Comparison of ENCODE assay signal across 8 cellular contexts in genomic region chr14:60734465-60735242, GRCh38. TPM values are rescaled to one million over a fixed set of nuclear protein-coding genes. Genes with fewer than 3 reads are reported as not detected.
A peak's percentile ranks its signal among the peaks of the same experiment; 100 is the strongest.
DNase-seq lines count a peak whose midpoint lies in the region; ATAC-seq and TF ChIP-seq lines count a peak whose summit lies in the region.

TSS of gene MNAT1 (plus strand) at chr14:60734761. CDS start at chr14:60734863, 102 bp downstream.

- peak within 1 kb of the TSS; percentile 83 for H3K27ac Mint-ChIP-seq in activated T-helper 2 cell treated with anti-CD3 and anti-CD28 coated beads, Interferon-gamma antibody, Interleukin-2, Interleukin-4, amounts not matched to agents 10 μg/mL and 5 μg/mL and 100 μg/mL, durations not matched to agents 14 hours and 24 hours and 36 hours
- peak within 1 kb of the TSS; percentile 98 for H3K27ac Mint-ChIP-seq in neural progenitor cell

- peak within 1 kb of the TSS; percentile 84 for H3K4me2 ChIP-seq in DND-41 (ENCODE audit: insufficient read depth, low read length)
- H3K4me2 ChIP-seq in KMS-11: peak within 1 kb of the TSS; percentile 73
- H3K4me2 ChIP-seq in neural progenitor cell: peak within 1 kb of the TSS; percentile 97

- ATAC-seq in DND-41 (ENCODE audit: insufficient read depth, low read depth): peak; percentile 97
- ATAC-seq in GM21737 (IDR thresholded peaks at IDR 0.05; ENCODE audit: unreplicated experiment): peak; percentile 93

- peaks cover 21% of the 10 kb centered on the region for H3K4me1 ChIP-seq in DND-41 (ENCODE audit: insufficient read depth, low read length)
- peaks cover 16% of the 10 kb centered on the region for H3K4me1 ChIP-seq in KMS-11 (ENCODE audit: low read depth, poor library complexity, severe bottlenecking)
- peaks cover 11% of the 10 kb centered on the region for H3K4me1 ChIP-seq in neural progenitor cell

- H2AFZ ChIP-seq in DND-41 (ENCODE audit: low read depth, low read length) (peak within 1 kb of the TSS; percentile 96), KMS-11 (ENCODE audit: low read depth) (peak within 1 kb of the TSS; percentile 83), neural progenitor cell (replicated peaks) (peak within 1 kb of the TSS; percentile 96)

- peak within 1 kb of the TSS; percentile 80 for H3K9ac ChIP-seq in DND-41 (ENCODE audit: low read depth, low read length)
- peak within 1 kb of the TSS; percentile 83; the same call in 1 of the 2 replicates for H3K9ac ChIP-seq in KMS-11
- peak within 1 kb of the TSS; percentile 92 for H3K9ac ChIP-seq in neural progenitor cell

- peaks cover 5% of the 10 kb centered on the region for H3K9me3 Mint-ChIP-seq in activated T-helper 2 cell treated with anti-CD3 and anti-CD28 coated beads, Interferon-gamma antibody, Interleukin-2, Interleukin-4, amounts not matched to agents 10 μg/mL and 5 μg/mL and 100 μg/mL, durations not matched to agents 14 hours and 24 hours and 36 hours
- H3K9me3 Mint-ChIP-seq in neural progenitor cell: no peaks in the 10 kb centered on the region

- intact Hi-C loops in activated T-helper 2 cell treated with anti-CD3 and anti-CD28 coated beads, Interferon-gamma antibody, Interleukin-2, Interleukin-4, amounts not matched to agents 10 μg/mL and 5 μg/mL and 100 μg/mL, durations not matched to agents 14 hours and 24 hours and 36 hours (cut with micrococcal nuclease): loop anchor here (1.0 kb wide), 3 partner anchors 10 to 46 kb away; partner anchors contain the start of gene SIX4

- TF ChIP-seq CTCF in DND-41 (IDR thresholded peaks at IDR 0.05; ENCODE audit: borderline replicate concordance, extremely low read depth, low read length, poor library complexity, severe bottlenecking) (no peak), KMS-11 (conservative IDR thresholded peaks at IDR 0.05; ENCODE audit: low read depth, low read length) (no peak), foreskin fibroblast (IDR thresholded peaks at IDR 0.05; ENCODE audit: low read depth, low read length) (no peak), neural progenitor cell (IDR thresholded peaks at IDR 0.05) (no peak)

- H3K4me3 Mint-ChIP-seq in activated T-helper 2 cell treated with anti-CD3 and anti-CD28 coated beads, Interferon-gamma antibody, Interleukin-2, Interleukin-4, amounts not matched to agents 10 μg/mL and 5 μg/mL and 100 μg/mL, durations not matched to agents 14 hours and 24 hours and 36 hours (ENCODE audit: low read depth): peak within 1 kb of the TSS; percentile 99
- H3K4me3 Mint-ChIP-seq in neural progenitor cell: peak within 1 kb of the TSS; percentile 100

- H3K27me3 ChIP-seq in DND-41 (ENCODE audit: insufficient read depth, low read length, poor library complexity) (peaks cover 5% of the 10 kb centered on the region), KMS-11 (ENCODE audit: insufficient read depth, low read depth) (no peaks in the 10 kb centered on the region), neural progenitor cell (peaks cover 10% of the 10 kb centered on the region)

- H3K36me3 Mint-ChIP-seq in activated T-helper 2 cell treated with anti-CD3 and anti-CD28 coated beads, Interferon-gamma antibody, Interleukin-2, Interleukin-4, amounts not matched to agents 10 μg/mL and 5 μg/mL and 100 μg/mL, durations not matched to agents 14 hours and 24 hours and 36 hours (ENCODE audit: low read depth): peaks cover 3% of the 10 kb centered on the region
- no peaks in the 10 kb centered on the region for H3K36me3 Mint-ChIP-seq in neural progenitor cell

- no peaks in the 10 kb centered on the region for H3K9me3 ChIP-seq in DND-41 (ENCODE audit: insufficient read depth, low read length, severe bottlenecking)
- no peaks in the 10 kb centered on the region for H3K9me3 ChIP-seq in neural progenitor cell (ENCODE audit: low read depth)

- H3K27me3 Mint-ChIP-seq in activated T-helper 2 cell treated with anti-CD3 and anti-CD28 coated beads, Interferon-gamma antibody, Interleukin-2, Interleukin-4, amounts not matched to agents 10 μg/mL and 5 μg/mL and 100 μg/mL, durations not matched to agents 14 hours and 24 hours and 36 hours (ENCODE audit: low read depth): peaks cover 32% of the 10 kb centered on the region
- no peaks in the 10 kb centered on the region for H3K27me3 Mint-ChIP-seq in neural progenitor cell (ENCODE audit: insufficient read depth, low read depth)

- DNase-seq in DND-41 (peak; percentile 87), RPMI7951 (ENCODE audit: low read depth) (peak; percentile 79), foreskin fibroblast (peak; percentile 83 to 94), neural progenitor cell (ENCODE audit: low spot score) (peak; percentile 88), stromal cell of bone marrow (ENCODE audit: low read depth) (peak; percentile 58)
- peak; percentile 70 for DNase-seq in activated T-helper 2 cell treated with anti-CD3 and anti-CD28 coated beads, Interferon-gamma antibody, Interleukin-2, Interleukin-4, amounts not matched to agents 10 μg/mL and 5 μg/mL and 100 μg/mL, durations not matched to agents 14 hours and 24 hours and 36 hours (ENCODE audit: low spot score)

- H3K79me2 ChIP-seq in DND-41 (ENCODE audit: insufficient read depth, low read length) (peaks cover 47% of the 10 kb centered on the region), KMS-11 (ENCODE audit: insufficient read depth, low read depth) (peaks cover 17% of the 10 kb centered on the region), neural progenitor cell (ENCODE audit: low read depth) (peaks cover 50% of the 10 kb centered on the region)

- H4K20me1 ChIP-seq in DND-41 (ENCODE audit: insufficient read depth, low read length) (peaks cover 6% of the 10 kb centered on the region; the same call in 1 of the 2 replicates), KMS-11 (ENCODE audit: insufficient read depth) (no peaks in the 10 kb centered on the region), neural progenitor cell (ENCODE audit: low read depth) (peaks cover 23% of the 10 kb centered on the region)

- H3K4me1 Mint-ChIP-seq in activated T-helper 2 cell treated with anti-CD3 and anti-CD28 coated beads, Interferon-gamma antibody, Interleukin-2, Interleukin-4, amounts not matched to agents 10 μg/mL and 5 μg/mL and 100 μg/mL, durations not matched to agents 14 hours and 24 hours and 36 hours (ENCODE audit: low read depth): peaks cover 23% of the 10 kb centered on the region
- peaks cover 17% of the 10 kb centered on the region for H3K4me1 Mint-ChIP-seq in neural progenitor cell

- H3K27ac ChIP-seq in DND-41 (ENCODE audit: low read length) (peak within 1 kb of the TSS; percentile 85), KMS-11 (no peak within 1 kb of the TSS; the same call in 1 of the 2 replicates), neural progenitor cell (peak within 1 kb of the TSS; percentile 59)

- H3F3A ChIP-seq in neural progenitor cell (ENCODE audit: low read depth): peaks cover 6% of the 10 kb centered on the region

- H3K4me3 ChIP-seq in DND-41 (ENCODE audit: low read depth in 1 of 2, low read length in 2 of 2) (peak within 1 kb of the TSS; percentile 80 to 87), KMS-11 (IDR thresholded peaks at IDR 0.05; ENCODE audit: insufficient read depth, low read depth, low read length) (no peak within 1 kb of the TSS), foreskin fibroblast (ENCODE audit: low read depth in 1 of 2, low read length in 2 of 2) (peak within 1 kb of the TSS; percentile 86 to 96), neural progenitor cell (peak within 1 kb of the TSS; percentile 88)

- H3K36me3 ChIP-seq in DND-41 (ENCODE audit: insufficient read depth, low read length): no peaks in the 10 kb centered on the region
- no peaks in the 10 kb centered on the region for H3K36me3 ChIP-seq in KMS-11 (ENCODE audit: insufficient read depth)
- H3K36me3 ChIP-seq in neural progenitor cell: no peaks in the 10 kb centered on the region

RNA-seq across cellular contexts. Expression of gene MNAT1, which starts in this region (rescaled TPM):
- 56.9 and 75.5 TPM in 2 replicates for total RNA-seq in RPMI7951 (2014; rRNA removed; shearing (Covaris generic))
- 56.2 and 57.5 TPM in 2 replicates for total RNA-seq in activated T-helper 2 cell treated with anti-CD3 and anti-CD28 coated beads, Interferon-gamma antibody, Interleukin-2, Interleukin-4, amounts not matched to agents 10 μg/mL and 5 μg/mL and 100 μg/mL, durations not matched to agents 14 hours and 24 hours and 36 hours
- 64.0 and 114 TPM in 2 replicates for total RNA-seq in neural progenitor cell (ENCODE audit: low replicate concordance)
